Comparison of ENCODE assay signal across 17 cellular contexts in genomic region chr3:81726735-81727134, GRCh38. TPM values are rescaled to one million over a fixed set of nuclear protein-coding genes. Genes with fewer than 3 reads are reported as not detected.
DNase-seq lines count a peak whose midpoint lies in the region; ATAC-seq and TF ChIP-seq lines count a peak whose summit lies in the region.
"Had no signal": no experiment of that assay in that cellular context is flagged by ENCODE, and none has a peak within 500 bp of the region (broad histone marks: within the 10 kb centered on the region; RNA-seq: fewer than 3 reads in every experiment).

No MANE protein-coding gene starts in this region.

- H3K4me3 ChIP-seq in left ventricle myocardium inferior = peak overlapping the region; percentile 14
- no peak overlapping the region for H3K4me3 ChIP-seq in right atrium auricular region
- no peak overlapping the region for H3K4me3 ChIP-seq in fibroblast of pulmonary artery (replicated peaks; ENCODE audit: low read depth, low read length)
- H3K4me3 ChIP-seq: gastrocnemius medialis, thoracic aorta had no signal

- H3K27ac ChIP-seq in left ventricle myocardium inferior (replicated peaks) (peak overlapping the region; percentile 49), right atrium auricular region (peak overlapping the region in 1 of 2 donors; percentile 23), VCaP (peak overlapping the region; percentile 75)
- H3K27ac ChIP-seq: thoracic aorta had no signal

- peaks cover 71% of the 10 kb centered on the region for H3K4me1 ChIP-seq in left ventricle myocardium inferior
- peaks cover 0 to 23% of the 10 kb centered on the region in 2 donors for H3K4me1 ChIP-seq in right atrium auricular region

- H3K27me3 ChIP-seq in left ventricle myocardium inferior (ENCODE audit: low read depth) = no peaks in the 10 kb centered on the region
- no peaks in the 10 kb centered on the region for H3K27me3 ChIP-seq in right atrium auricular region
- H3K27me3 ChIP-seq: gastrocnemius medialis had no signal

- DNase-seq in left ventricle myocardium inferior = no peak
- no peak for DNase-seq in right atrium auricular region (ENCODE audit: low spot score)
- DNase-seq in fibroblast of pulmonary artery (ENCODE audit: low read depth) = peak; percentile 60
- no peak for DNase-seq in NCI-H1694 treated with DMSO at 0.1 percent for 48 hours (lab: John Stamatoyannopoulos, UW)
- no peak for DNase-seq in NCI-H524 treated with DMSO at 0.1 percent for 48 hours (lab: John Stamatoyannopoulos, UW)
- DNase-seq: activated CD8-positive, alpha-beta T cell treated with anti-CD3 and anti-CD28 coated beads, Interleukin-2, amount 10 ng/mL, durations not matched to agents 7 days and 5 days; amygdala; gastrocnemius medialis; mammary epithelial cell; NCI-H1048; right cardiac atrium; stimulated activated CD4-positive, alpha-beta T cell treated with anti-CD3 and anti-CD28 coated beads, Interleukin-2, amount 100 ng/mL, for 48 hours; stimulated activated CD8-positive, alpha-beta memory T cell treated with anti-CD3 and anti-CD28 coated beads, Interleukin-4, amount 100 ng/mL, for 48 hours had no signal

- intact Hi-C loops in left ventricle myocardium inferior (cut with micrococcal nuclease) = no loop called here

- H3K36me3 ChIP-seq in left ventricle myocardium inferior (no peaks in the 10 kb centered on the region), right atrium auricular region (no peaks in the 10 kb centered on the region)
- H3K36me3 ChIP-seq: gastrocnemius medialis, thoracic aorta had no signal

- TF ChIP-seq CTCF in left ventricle myocardium inferior (IDR thresholded peaks at IDR 0.05; ENCODE audit: borderline replicate concordance) (no peak), right atrium auricular region (IDR thresholded peaks at IDR 0.05) (no peak), VCaP (conservative IDR thresholded peaks at IDR 0.05) (no peak), fibroblast of pulmonary artery (IDR thresholded peaks at IDR 0.05; ENCODE audit: low read length, missing control alignments) (no peak)

- no peak for ATAC-seq in GM21515 (IDR thresholded peaks at IDR 0.05; ENCODE audit: unreplicated experiment)
- no peak for ATAC-seq in esophagus mucosa
- ATAC-seq: activated CD8-positive, alpha-beta T cell treated with anti-CD3 and anti-CD28 coated beads, Interleukin-2, amount 10 ng/mL, durations not matched to agents 7 days and 5 days; gastrocnemius medialis had no signal

- H3K9me3 ChIP-seq in left ventricle myocardium inferior (replicated peaks) (no peaks in the 10 kb centered on the region), right atrium auricular region (no peaks in the 10 kb centered on the region)
- H3K9me3 ChIP-seq: gastrocnemius medialis, thoracic aorta had no signal

RNA-seq across cellular contexts. Expression of gene GBE1, which starts 34.7 kb away (rescaled TPM):
- total RNA-seq in left ventricle myocardium inferior (73.1 TPM), right atrium auricular region (10 to 100 TPM; 52.5 to 72.6 TPM), esophagus mucosa (25.9 TPM)
